18 cellular contexts compared by ENCODE assay signal in genomic region chr22:37924386-37925065, GRCh38. TPM values are rescaled to one million over a fixed set of nuclear protein-coding genes. Genes with fewer than 3 reads are reported as not detected.
DNase-seq lines count a peak whose midpoint lies in the region; ATAC-seq and TF ChIP-seq lines count a peak whose summit lies in the region.
"Had no signal": no experiment of that assay in that cellular context is flagged by ENCODE, and none has a peak within 500 bp of the region (broad histone marks: within the 10 kb centered on the region; RNA-seq: fewer than 3 reads in every experiment).

No MANE protein-coding gene starts in this region.

- H3K9me3 ChIP-seq in mesenchymal stem cell (ENCODE audit: control insufficient read depth, low read length): no peaks in the 10 kb centered on the region
- no peaks in the 10 kb centered on the region for H3K9me3 ChIP-seq in stomach
- H3K9me3 ChIP-seq: MG63 had no signal

- no peak overlapping the region for H2BK5ac ChIP-seq in mesenchymal stem cell (ENCODE audit: low read depth, low read length, poor library complexity, severe bottlenecking)

- H3K4me1 ChIP-seq in mesenchymal stem cell (ENCODE audit: control insufficient read depth, insufficient read depth, low read depth, low read length): peaks cover 4% of the 10 kb centered on the region
- H3K4me1 ChIP-seq in stomach: peaks cover 25 to 69% (median 55%) of the 10 kb centered on the region in 4 donors

- peak overlapping the region; percentile 1 for H3K9ac ChIP-seq in mesenchymal stem cell (ENCODE audit: low read length)
- H3K9ac ChIP-seq: GM23248 had no signal

- H3K36me3 Mint-ChIP-seq in activated CD4-positive, alpha-beta memory T cell treated with anti-CD3 and anti-CD28 coated beads, Interleukin-2, amount 10 ng/mL, durations not matched to agents 7 days and 5 days (ENCODE audit: low read depth): peaks cover 3% of the 10 kb centered on the region

- H3K27me3 ChIP-seq in mesenchymal stem cell (ENCODE audit: control insufficient read depth in 1 of 2, insufficient read depth in 1 of 2, low read length in 2 of 2): no peaks in the 10 kb centered on the region
- H3K27me3 ChIP-seq in stomach: no peaks in the 10 kb centered on the region
- H3K27me3 ChIP-seq: MG63 had no signal

- peaks cover 5% of the 10 kb centered on the region for H3K4me1 Mint-ChIP-seq in activated CD4-positive, alpha-beta memory T cell treated with anti-CD3 and anti-CD28 coated beads, Interleukin-2, amount 10 ng/mL, durations not matched to agents 7 days and 5 days

- H3K27ac ChIP-seq in RWPE1 (peak overlapping the region; percentile 82), mesenchymal stem cell (ENCODE audit: low read length, poor library complexity, severe bottlenecking) (no peak overlapping the region), stomach (peak overlapping the region; percentile 61 to 81 (median 76))
- H3K27ac ChIP-seq: GM23248 had no signal

- TF ChIP-seq CTCF in RWPE1 (conservative IDR thresholded peaks at IDR 0.05; ENCODE audit: low read depth) (no peak), stomach (IDR thresholded peaks at IDR 0.05) (no peak)

- no peaks in the 10 kb centered on the region for H3K27me3 Mint-ChIP-seq in activated CD4-positive, alpha-beta memory T cell treated with anti-CD3 and anti-CD28 coated beads, Interleukin-2, amount 10 ng/mL, durations not matched to agents 7 days and 5 days
- H3K27me3 Mint-ChIP-seq: CD4-positive, alpha-beta memory T cell had no signal

- H4K8ac ChIP-seq in mesenchymal stem cell (ENCODE audit: low read length): no peak overlapping the region

- no peaks in the 10 kb centered on the region for H3K9me3 Mint-ChIP-seq in activated CD4-positive, alpha-beta memory T cell treated with anti-CD3 and anti-CD28 coated beads, Interleukin-2, amount 10 ng/mL, durations not matched to agents 7 days and 5 days

- peaks cover 83 to 88% of the 10 kb centered on the region in 2 experiments for H3K36me3 ChIP-seq in mesenchymal stem cell (ENCODE audit: control insufficient read depth in 1 of 2, insufficient read depth in 2 of 2, low read depth in 1 of 2, low read length in 2 of 2)
- H3K36me3 ChIP-seq in stomach: peaks cover 43 to 97% (median 94%) of the 10 kb centered on the region in 4 donors

- POLR2A ChIA-PET in RWPE1 (lab: Yijun Ruan, JAX; ENCODE audit: low non-redundant PET): no interaction called here
- POLR2A ChIA-PET in activated CD4-positive, alpha-beta memory T cell treated with anti-CD3 and anti-CD28 coated beads, Interleukin-2, amount 10 ng/mL, durations not matched to agents 7 days and 5 days (lab: Charles Lee): no interaction called here

- ATAC-seq in HG03521 (IDR thresholded peaks at IDR 0.05; ENCODE audit: unreplicated experiment): no peak
- no peak for ATAC-seq in GM19463 (IDR thresholded peaks at IDR 0.05; ENCODE audit: unreplicated experiment)
- ATAC-seq: Panc1 had no signal

- H3K4me3 ChIP-seq in mesenchymal stem cell (ENCODE audit: insufficient read depth in 1 of 2, low read depth in 1 of 2, low read length in 2 of 2) (no peak overlapping the region), stomach (peak overlapping the region in 3 of 4 donors; percentile 13 to 33 (median 23))
- H3K4me3 ChIP-seq: GM23248, MG63 had no signal

- no peak overlapping the region for H2BK15ac ChIP-seq in mesenchymal stem cell (ENCODE audit: low read depth, poor library complexity, severe bottlenecking)

- peaks cover 46% of the 10 kb centered on the region for H3K79me1 ChIP-seq in mesenchymal stem cell (replicated peaks; ENCODE audit: low read length, poor library complexity, severe bottlenecking)

- H3K27ac Mint-ChIP-seq in activated CD4-positive, alpha-beta memory T cell treated with anti-CD3 and anti-CD28 coated beads, Interleukin-2, amount 10 ng/mL, durations not matched to agents 7 days and 5 days: no peak overlapping the region

- H4K91ac ChIP-seq in mesenchymal stem cell (ENCODE audit: low read length): no peak overlapping the region

- H2BK120ac ChIP-seq in mesenchymal stem cell (ENCODE audit: low read depth, low read length): no peak overlapping the region

- no peak overlapping the region for H2BK12ac ChIP-seq in mesenchymal stem cell (ENCODE audit: low read length in 2 of 2)

- DNase-seq in RWPE1 (ENCODE audit: low spot score) (no peak), mesenchymal stem cell (no peak), stomach (peak; percentile 78)
- no peak for DNase-seq in activated CD4-positive, alpha-beta memory T cell treated with anti-CD3 and anti-CD28 coated beads, Interleukin-2, amount 10 ng/mL, durations not matched to agents 7 days and 5 days
- DNase-seq: ACHN; CD4-positive, alpha-beta memory T cell; DMS79 treated with DMSO at 0.1 percent for 48 hours; GF-D8; GM23248; MG63; NCI-H1092 treated with DMSO at 0.1 percent for 48 hours; NCI-H1694 treated with DMSO at 0.1 percent for 48 hours; NCI-H446; NCI-H82; SHP77 treated with DMSO at 0.1 percent for 48 hours had no signal

- H2AK5ac ChIP-seq in mesenchymal stem cell (ENCODE audit: low read length, severe bottlenecking): no peak overlapping the region

- TF ChIP-seq EP300 in stomach (IDR thresholded peaks at IDR 0.05): no peak

- intact Hi-C loops in stomach (cut with DNase I; ENCODE audit: low total_unique reads): no loop called here

- peak overlapping the region in 1 of 2 experiments; percentile 34 for H3K23ac ChIP-seq in mesenchymal stem cell (ENCODE audit: low read length in 2 of 2)

- TF ChIP-seq POLR2A in stomach (IDR thresholded peaks at IDR 0.05): peak in 1 of 4 donors; percentile 11

- H3K4me2 ChIP-seq in mesenchymal stem cell (ENCODE audit: low read length, poor library complexity, severe bottlenecking): no peak overlapping the region

- WGBS in mesenchymal stem cell: 96% methylated on average over 18 of the region's 18 CpGs
- WGBS in stomach, 5 donors: 35 to 70% (median 50%) methylated on average over 2 to 18 of the region's 18 CpGs

- CTCF ChIA-PET in RWPE1 (lab: Yijun Ruan, JAX): interaction anchor here (0.7 kb wide), 1 partner anchor 10 kb away, joined by 3 read pairs; no protein-coding TSS in a partner anchor
- CTCF ChIA-PET in activated CD4-positive, alpha-beta memory T cell treated with anti-CD3 and anti-CD28 coated beads, Interleukin-2, amount 10 ng/mL, durations not matched to agents 7 days and 5 days (lab: Charles Lee): interaction anchor here (2.3 kb wide), 1 partner anchor 10 kb away, joined by 6 read pairs; no protein-coding TSS in a partner anchor

- no peak overlapping the region for H3K4me3 Mint-ChIP-seq in activated CD4-positive, alpha-beta memory T cell treated with anti-CD3 and anti-CD28 coated beads, Interleukin-2, amount 10 ng/mL, durations not matched to agents 7 days and 5 days
- H3K4me3 Mint-ChIP-seq: CD4-positive, alpha-beta memory T cell had no signal

- no peak overlapping the region for H3K14ac ChIP-seq in mesenchymal stem cell (ENCODE audit: low read length in 2 of 2)

- H2AFZ ChIP-seq in mesenchymal stem cell (ENCODE audit: low read depth, low read length): no peak overlapping the region
- H2AFZ ChIP-seq: GM23248 had no signal

- no peak overlapping the region for H3K18ac ChIP-seq in mesenchymal stem cell (ENCODE audit: low read depth in 1 of 2, low read length in 2 of 2)

- no peak overlapping the region for H3K4ac ChIP-seq in mesenchymal stem cell (ENCODE audit: low read depth in 1 of 2, low read length in 2 of 2)

RNA-seq across cellular contexts. Expression of gene MICALL1, which starts 18.4 kb away (rescaled TPM):
- polyA plus RNA-seq in mesenchymal stem cell (2013, experiment 1 of 2): 19.9 TPM
- polyA plus RNA-seq in mesenchymal stem cell (2013, experiment 2 of 2): 19.0 TPM
- 100 to 1,000 TPM in 3 of 5 donors, 10 to 100 TPM in 2; 31.4 to 155 (median 112) TPM for total RNA-seq in stomach
- polyA plus RNA-seq in stomach: 10 to 100 TPM; 17.7 to 55.1 (median 35.6) TPM
- 10 to 100 TPM; 21.8 to 24.1 TPM for total RNA-seq in activated CD4-positive, alpha-beta memory T cell treated with anti-CD3 and anti-CD28 coated beads, Interleukin-2, amount 10 ng/mL, durations not matched to agents 7 days and 5 days

RNA-seq across cellular contexts. Expression of gene C22orf23, which starts 28.9 kb away (rescaled TPM):
- polyA plus RNA-seq in mesenchymal stem cell (2013, experiment 1 of 2): 0.17 TPM
- 0.27 TPM for polyA plus RNA-seq in mesenchymal stem cell (2013, experiment 2 of 2)
- total RNA-seq in stomach: not detected
- polyA plus RNA-seq in stomach: 1 to 10 TPM in 1 of 3 donors, under 1 TPM in 2; 0.18 to 1.2 (median 0.31) TPM
- total RNA-seq in activated CD4-positive, alpha-beta memory T cell treated with anti-CD3 and anti-CD28 coated beads, Interleukin-2, amount 10 ng/mL, durations not matched to agents 7 days and 5 days: not detected
- total RNA-seq: CD4-positive, alpha-beta memory T cell had no signal
- polyA plus RNA-seq: CD4-positive, alpha-beta memory T cell had no signal

RNA-seq across cellular contexts. Expression of gene POLR2F, which starts 29.0 kb away (rescaled TPM):
- polyA plus RNA-seq in mesenchymal stem cell (2013, experiment 1 of 2): 88.8 TPM
- 95.4 TPM for polyA plus RNA-seq in mesenchymal stem cell (2013, experiment 2 of 2)
- 100 to 1,000 TPM in 2 of 5 donors, 10 to 100 TPM in 3; 41.5 to 145 (median 74.5) TPM for total RNA-seq in stomach
- 100 to 1,000 TPM; 139 to 149 (median 146) TPM for polyA plus RNA-seq in stomach
- total RNA-seq in activated CD4-positive, alpha-beta memory T cell treated with anti-CD3 and anti-CD28 coated beads, Interleukin-2, amount 10 ng/mL, durations not matched to agents 7 days and 5 days: 10 to 100 TPM; 50.1 to 56.4 TPM

RNA-seq across cellular contexts. Expression of gene SOX10, which starts 59.8 kb away (rescaled TPM):
- polyA plus RNA-seq in mesenchymal stem cell (2013, experiment 1 of 2): not detected
- not detected for polyA plus RNA-seq in mesenchymal stem cell (2013, experiment 2 of 2)
- total RNA-seq in stomach: 1 to 10 TPM in 3 of 5 donors, not detected in 2; 2.9 to 4.9 (median 4.4) TPM
- 1 to 10 TPM; 1.7 to 3.2 (median 2.6) TPM for polyA plus RNA-seq in stomach
- not detected for total RNA-seq in activated CD4-positive, alpha-beta memory T cell treated with anti-CD3 and anti-CD28 coated beads, Interleukin-2, amount 10 ng/mL, durations not matched to agents 7 days and 5 days
- total RNA-seq: CD4-positive, alpha-beta memory T cell; GM23248 had no signal
- polyA plus RNA-seq: CD4-positive, alpha-beta memory T cell; GM23248 had no signal

Comparison
In these comparisons a context has a peak if more than half of its experiments do, and no peak if none do; other contexts are left out.
1. H3K4me3 ChIP-seq: peak in stomach (3 of 4); none in mesenchymal stem cell (0 of 2).